8 cellular contexts compared by ENCODE assay signal in the genomic region with DNA sequence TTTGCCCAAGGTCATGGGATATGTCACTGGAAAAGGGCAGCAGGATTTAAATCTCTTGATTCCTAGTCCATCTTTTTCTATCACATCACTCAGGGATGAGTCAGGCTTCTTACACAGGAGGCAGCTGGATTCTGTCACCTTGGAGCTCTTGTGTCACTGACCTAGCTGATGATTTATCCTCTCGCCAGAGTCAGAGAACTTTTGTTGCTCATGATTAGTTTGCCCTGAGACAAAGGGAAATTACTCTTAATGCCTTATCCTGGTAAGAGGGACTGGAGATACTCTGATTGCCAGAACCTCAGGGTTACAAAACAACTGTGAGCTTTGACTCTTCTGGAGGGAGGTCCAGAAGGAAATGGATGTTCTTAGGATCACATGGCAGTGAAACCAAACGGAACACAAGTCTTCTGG. TPM values are rescaled to one million over a fixed set of nuclear protein-coding genes. Genes with fewer than 3 reads are reported as not detected.
A peak's percentile ranks its signal among the peaks of the same experiment; 100 is the strongest.
DNase-seq lines count a peak whose midpoint lies in the region; ATAC-seq and TF ChIP-seq lines count a peak whose summit lies in the region.

No MANE protein-coding gene starts in this region.

- H3K36me3 ChIP-seq in CD8-positive, alpha-beta T cell (ENCODE audit: insufficient read depth, low read length) = no peaks in the 10 kb centered on the region
- H3K36me3 ChIP-seq in PC-3 (ENCODE audit: low read depth, low read length) = peaks cover 8% of the 10 kb centered on the region; the same call in 1 of the 2 replicates

- intact Hi-C loops in CD8-positive, alpha-beta T cell (cut with DNase I, micrococcal nuclease) = no loop called here
- intact Hi-C loops in PC-3 (cut with micrococcal nuclease) = no loop called here

- H2AFZ ChIP-seq in PC-3 (ENCODE audit: low read length) = no peak overlapping the region

- H3K9me3 Mint-ChIP-seq in CD8-positive, alpha-beta T cell = no peaks in the 10 kb centered on the region
- H3K9me3 Mint-ChIP-seq in natural killer cell treated with Interleukin-12 subunit alpha and Interleukin-12 subunit beta and Interleukin-15 and Interleukin-18, amount 100 ng/mL, for 72 hours = no peaks in the 10 kb centered on the region

- H3K27ac Mint-ChIP-seq in CD8-positive, alpha-beta T cell = peak overlapping the region; percentile 46
- H3K27ac Mint-ChIP-seq in natural killer cell treated with Interleukin-12 subunit alpha and Interleukin-12 subunit beta and Interleukin-15 and Interleukin-18, amount 100 ng/mL, for 72 hours = no peak overlapping the region

- H3K4me1 ChIP-seq in CD8-positive, alpha-beta T cell (ENCODE audit: insufficient read depth, low read length) = no peaks in the 10 kb centered on the region
- peaks cover 27% of the 10 kb centered on the region for H3K4me1 ChIP-seq in PC-3 (ENCODE audit: insufficient read depth, low read length)

- H3K9me2 ChIP-seq in PC-3 (replicated peaks; ENCODE audit: low read length) = no peaks in the 10 kb centered on the region

- TF ChIP-seq CTCF in CD8-positive, alpha-beta T cell (IDR thresholded peaks at IDR 0.05) = no peak
- TF ChIP-seq CTCF in PC-3 (conservative IDR thresholded peaks at IDR 0.05; ENCODE audit: low read depth, low read length) = no peak

- no TSS peak for BruUV-seq in PC-3 (replicated peaks; lab: Mats Ljungman, UMichigan)

- no peaks in the 10 kb centered on the region for H3K9me3 ChIP-seq in CD8-positive, alpha-beta T cell (ENCODE audit: low read length)
- H3K9me3 ChIP-seq in PC-3 (ENCODE audit: low read length) = no peaks in the 10 kb centered on the region

- H3K27ac ChIP-seq in CD8-positive, alpha-beta T cell (ENCODE audit: low read depth, low read length) = no peak overlapping the region
- 0 out of 2 replicates have a peak overlapping the region, but pooled peaks have one; percentile 1 for H3K27ac ChIP-seq in PC-3 (ENCODE audit: low read length)

- H3K4me3 ChIP-seq in CD8-positive, alpha-beta T cell (ENCODE audit: low read depth, low read length) = no peak overlapping the region
- no peak overlapping the region for H3K4me3 ChIP-seq in PC-3 (ENCODE audit: low read length)

- H3K79me2 ChIP-seq in PC-3 (ENCODE audit: low read length) = no peaks in the 10 kb centered on the region

- no peak overlapping the region for H3K4me2 ChIP-seq in PC-3 (ENCODE audit: low read length)

- CTCF ChIA-PET in CD8-positive, alpha-beta T cell (lab: Charles Lee) = no interaction called here
- CTCF ChIA-PET in PC-3 (lab: Charles Lee) = no interaction called here

- peaks cover 45% of the 10 kb centered on the region for H3K36me3 Mint-ChIP-seq in CD8-positive, alpha-beta T cell
- H3K36me3 Mint-ChIP-seq in natural killer cell treated with Interleukin-12 subunit alpha and Interleukin-12 subunit beta and Interleukin-15 and Interleukin-18, amount 100 ng/mL, for 72 hours = peaks cover 9% of the 10 kb centered on the region

- H3K4me3 Mint-ChIP-seq in CD8-positive, alpha-beta T cell = no peak overlapping the region
- H3K4me3 Mint-ChIP-seq in natural killer cell treated with Interleukin-12 subunit alpha and Interleukin-12 subunit beta and Interleukin-15 and Interleukin-18, amount 100 ng/mL, for 72 hours = no peak overlapping the region

- ATAC-seq in CD8-positive, alpha-beta T cell = no peak
- peak; percentile 69 for ATAC-seq in PC-3
- ATAC-seq in stimulated activated naive CD8-positive, alpha-beta T cell treated with anti-CD3 and anti-CD28 coated beads, Interleukin-15, Interleukin-2, amounts not matched to agents 100 U/mL and 50 U/mL, for 24 hours = no peak
- no peak for ATAC-seq in natural killer cell treated with Interleukin-12 subunit alpha and Interleukin-12 subunit beta and Interleukin-15 and Interleukin-18, amount 100 ng/mL, for 72 hours

- H3F3A ChIP-seq in PC-3 (ENCODE audit: low read length, unreplicated experiment) = no peaks in the 10 kb centered on the region

- no peak for DNase-seq in CD8-positive, alpha-beta T cell
- DNase-seq in PC-3 (peak; percentile 76), fibroblast of gingiva (ENCODE audit: low read depth) (peak; percentile 80), non-pigmented ciliary epithelial cell (ENCODE audit: low read depth) (peak; percentile 81), midbrain (lab: John Stamatoyannopoulos, UW) (no peak), DMS153 (lab: John Stamatoyannopoulos, UW) (no peak)
- no peak for DNase-seq in stimulated activated naive CD8-positive, alpha-beta T cell treated with anti-CD3 and anti-CD28 coated beads, Interleukin-15, Interleukin-2, amounts not matched to agents 100 U/mL and 50 U/mL, for 24 hours
- DNase-seq in natural killer cell treated with Interleukin-12 subunit alpha and Interleukin-12 subunit beta and Interleukin-15 and Interleukin-18, amount 100 ng/mL, for 72 hours (ENCODE audit: low spot score) = no peak

- peaks cover 2% of the 10 kb centered on the region for H3K4me1 Mint-ChIP-seq in CD8-positive, alpha-beta T cell (ENCODE audit: low read depth)
- H3K4me1 Mint-ChIP-seq in natural killer cell treated with Interleukin-12 subunit alpha and Interleukin-12 subunit beta and Interleukin-15 and Interleukin-18, amount 100 ng/mL, for 72 hours (ENCODE audit: low read depth in 2 of 2) = no peaks in the 10 kb centered on the region

- no peaks in the 10 kb centered on the region for H3K27me3 ChIP-seq in CD8-positive, alpha-beta T cell (ENCODE audit: insufficient read depth, low read length)
- H3K27me3 ChIP-seq in PC-3 (ENCODE audit: low read length) = no peaks in the 10 kb centered on the region

- no peak overlapping the region for H3K9ac ChIP-seq in PC-3 (ENCODE audit: low read length)

- H4K20me1 ChIP-seq in PC-3 (ENCODE audit: low read length) = no peaks in the 10 kb centered on the region

- no peaks in the 10 kb centered on the region for H3K27me3 Mint-ChIP-seq in CD8-positive, alpha-beta T cell (ENCODE audit: low read depth)
- H3K27me3 Mint-ChIP-seq in natural killer cell treated with Interleukin-12 subunit alpha and Interleukin-12 subunit beta and Interleukin-15 and Interleukin-18, amount 100 ng/mL, for 72 hours = no peaks in the 10 kb centered on the region

- POLR2A ChIA-PET in CD8-positive, alpha-beta T cell (lab: Charles Lee) = interaction anchor here (1.0 kb wide), 1 partner anchor 9 kb away, joined by 3 read pairs; no protein-coding TSS in a partner anchor
- POLR2A ChIA-PET in PC-3 (lab: Charles Lee; ENCODE audit: unreplicated experiment) = interaction anchor here (0.6 kb wide), 1 partner anchor 102 kb away, joined by 15 read pairs; no protein-coding TSS in a partner anchor

RNA-seq across cellular contexts. Expression of a gene that starts 10.1 kb away (rescaled TPM):
- 10 to 100 TPM; 22.0 to 25.1 TPM for total RNA-seq in CD8-positive, alpha-beta T cell
- 346 and 367 TPM in 2 replicates for total RNA-seq in PC-3 (2014; rRNA removed)
- total RNA-seq in natural killer cell treated with Interleukin-12 subunit alpha and Interleukin-12 subunit beta and Interleukin-15 and Interleukin-18, amount 100 ng/mL, for 72 hours = 100 to 1,000 TPM in 1 of 2 donors, 10 to 100 TPM in 1; 77.2 to 101 TPM

RNA-seq across cellular contexts. Expression of a gene that starts 10.2 kb away (rescaled TPM):
- 1 to 10 TPM; 6.2 to 6.4 TPM for total RNA-seq in CD8-positive, alpha-beta T cell
- 13.3 and 19.5 TPM in 2 replicates for total RNA-seq in PC-3 (2014; rRNA removed)
- 10 to 100 TPM; 22.5 to 26.3 TPM for total RNA-seq in natural killer cell treated with Interleukin-12 subunit alpha and Interleukin-12 subunit beta and Interleukin-15 and Interleukin-18, amount 100 ng/mL, for 72 hours

Comparison
In these comparisons a context has a peak if more than half of its experiments do, and no peak if none do; other contexts are left out.
1. DNase-seq: peak in PC-3 (single experiment), fibroblast of gingiva (single experiment) and non-pigmented ciliary epithelial cell (single experiment); none in CD8-positive, alpha-beta T cell (0 of 7), stimulated activated naive CD8-positive, alpha-beta T cell treated with anti-CD3 and anti-CD28 coated beads, Interleukin-15, Interleukin-2, amounts not matched to agents 100 U/mL and 50 U/mL, for 24 hours (single experiment), midbrain (single experiment), DMS153 (single experiment) and natural killer cell treated with Interleukin-12 subunit alpha and Interleukin-12 subunit beta and Interleukin-15 and Interleukin-18, amount 100 ng/mL, for 72 hours (single experiment).